ENCODE assay signal across 10 cellular contexts in genomic region chr9:75979362-75979761, GRCh38.
DNase-seq lines count a peak whose midpoint lies in the region; ATAC-seq and TF ChIP-seq lines count a peak whose summit lies in the region.
"Had no signal": no experiment of that assay in that cellular context is flagged by ENCODE, and none has a peak within 500 bp of the region (broad histone marks: within the 10 kb centered on the region; RNA-seq: fewer than 3 reads in every experiment).

No MANE protein-coding gene starts in this region.

- H3K27ac Mint-ChIP-seq in GM23338, result no peak overlapping the region
- H3K27ac Mint-ChIP-seq: stimulated activated naive CD8-positive, alpha-beta T cell treated with anti-CD3 and anti-CD28 coated beads, Interleukin-15, amount 100 ng/mL, for 72 hours had no signal

- POLR2A ChIA-PET in Panc1 (lab: Charles Lee), result no interaction called here

- H3K27me3 ChIP-seq in BE2C (peaks cover 10% of the 10 kb centered on the region), GM23338 (ENCODE audit: insufficient read depth) (no peaks in the 10 kb centered on the region), Panc1 (ENCODE audit: control insufficient read depth, insufficient read depth, low read length) (no peaks in the 10 kb centered on the region), iPS DF 6.9 (ENCODE audit: control insufficient read depth, insufficient read depth, low read length) (no peaks in the 10 kb centered on the region), lower lobe of right lung (ENCODE audit: low read depth) (no peaks in the 10 kb centered on the region)

- in situ Hi-C loops in Panc1 (cut with HindIII; ENCODE audit: low pct_unique_long_range_greater_than_20kb, low sequenced_read_pairs), result no loop called here

- no peaks in the 10 kb centered on the region for H3K36me3 ChIP-seq in BE2C
- H3K36me3 ChIP-seq in GM23338 (ENCODE audit: insufficient read depth), result no peaks in the 10 kb centered on the region
- H3K36me3 ChIP-seq in Panc1 (ENCODE audit: control insufficient read depth, insufficient read depth, low read length), result no peaks in the 10 kb centered on the region
- no peaks in the 10 kb centered on the region for H3K36me3 ChIP-seq in iPS DF 6.9 (ENCODE audit: control insufficient read depth, insufficient read depth, low read length)
- no peaks in the 10 kb centered on the region for H3K36me3 ChIP-seq in lower lobe of right lung

- no peaks in the 10 kb centered on the region for H3K36me3 Mint-ChIP-seq in GM23338 (ENCODE audit: low read depth)

- H3K9me2 ChIP-seq in GM23338 (ENCODE audit: insufficient read depth), result no peaks in the 10 kb centered on the region

- WGBS in iPS DF 6.9 (ENCODE audit: insufficient coverage, insufficient read length), result no CpG with 5 or more reads among the region's 4 CpGs

- H3K9me3 ChIP-seq in BE2C, result no peaks in the 10 kb centered on the region
- H3K9me3 ChIP-seq in Panc1 (ENCODE audit: control insufficient read depth, insufficient read depth, low read depth, low read length), result no peaks in the 10 kb centered on the region
- H3K9me3 ChIP-seq in iPS DF 6.9 (ENCODE audit: control insufficient read depth, insufficient read depth, low read length), result no peaks in the 10 kb centered on the region
- no peaks in the 10 kb centered on the region for H3K9me3 ChIP-seq in lower lobe of right lung

- CTCF ChIA-PET in Panc1 (lab: Charles Lee), result interaction anchor here (0.5 kb wide), 2 partner anchors 192 to 193 kb away, joined by 3 to 8 read pairs; no protein-coding TSS in a partner anchor

- intact Hi-C loops in Panc1 (cut with micrococcal nuclease; ENCODE audit: unreplicated experiment) (no loop called here), lower lobe of right lung (cut with DNase I) (no loop called here)

- H3K27me3 Mint-ChIP-seq in GM23338 (ENCODE audit: insufficient read depth, low read depth, poor library complexity), result no peaks in the 10 kb centered on the region
- H3K27me3 Mint-ChIP-seq: stimulated activated naive CD8-positive, alpha-beta T cell treated with anti-CD3 and anti-CD28 coated beads, Interleukin-15, amount 100 ng/mL, for 72 hours had no signal

- no peak overlapping the region for H3K4me3 Mint-ChIP-seq in GM23338
- H3K4me3 Mint-ChIP-seq: stimulated activated naive CD8-positive, alpha-beta T cell treated with anti-CD3 and anti-CD28 coated beads, Interleukin-15, amount 100 ng/mL, for 72 hours had no signal

- peaks cover 29% of the 10 kb centered on the region for H3K4me1 Mint-ChIP-seq in GM23338

- H3K79me2 ChIP-seq in GM23338 (replicated peaks; ENCODE audit: insufficient read depth), result peaks cover 41% of the 10 kb centered on the region

- H2AFZ ChIP-seq in GM23338, result no peak overlapping the region

- H3K4me2 ChIP-seq in GM23338, result no peak overlapping the region

- H3K4me3 ChIP-seq in BE2C (ENCODE audit: low read depth, low read length) (no peak overlapping the region), GM23338 (no peak overlapping the region), Panc1 (ENCODE audit: low read depth in 2 of 2, low read length in 2 of 2) (no peak overlapping the region), iPS DF 6.9 (ENCODE audit: low read length) (no peak overlapping the region), lower lobe of right lung (no peak overlapping the region)

- no peaks in the 10 kb centered on the region for H4K20me1 ChIP-seq in GM23338 (replicated peaks; ENCODE audit: insufficient read depth)

- no peaks in the 10 kb centered on the region for H3F3A ChIP-seq in GM23338 (replicated peaks; ENCODE audit: low read depth)

- H3K9me3 Mint-ChIP-seq in GM23338, result no peaks in the 10 kb centered on the region
- H3K9me3 Mint-ChIP-seq: stimulated activated naive CD8-positive, alpha-beta T cell treated with anti-CD3 and anti-CD28 coated beads, Interleukin-15, amount 100 ng/mL, for 72 hours had no signal

- TF ChIP-seq CTCF in BE2C (IDR thresholded peaks at IDR 0.05; ENCODE audit: low read depth, low read length), result peak; percentile 41
- peak; percentile 58 to 64 for TF ChIP-seq CTCF in GM23338 (conservative IDR thresholded peaks at IDR 0.05; ENCODE audit: low read depth in 2 of 2)
- TF ChIP-seq CTCF in Panc1 (IDR thresholded peaks at IDR 0.05), result peak; percentile 14
- TF ChIP-seq CTCF in lower lobe of right lung (IDR thresholded peaks at IDR 0.05), result no peak

- DNase-seq in BE2C, result peak; percentile 16
- DNase-seq in GM23338 (ENCODE audit: low spot score), result peak; percentile 77
- no peak for DNase-seq in Panc1 (ENCODE audit: low read depth, low spot score)
- DNase-seq in iPS DF 6.9 (ENCODE audit: low read depth, low spot score), result peak; percentile 25
- DNase-seq in activated CD4-positive, alpha-beta T cell treated with anti-CD3 and anti-CD28 coated beads for 1 hour, result no peak
- no peak for DNase-seq in lower lobe of right lung
- no peak for DNase-seq in RPMI8226
- DNase-seq: NCI-H2029; stimulated activated naive CD8-positive, alpha-beta T cell treated with anti-CD3 and anti-CD28 coated beads, Interleukin-15, amount 100 ng/mL, for 72 hours had no signal

- H3K4me1 ChIP-seq in BE2C (no peaks in the 10 kb centered on the region), GM23338 (ENCODE audit: insufficient read depth) (peaks cover 16% of the 10 kb centered on the region), Panc1 (ENCODE audit: control insufficient read depth, insufficient read depth, low read length) (no peaks in the 10 kb centered on the region), iPS DF 6.9 (ENCODE audit: control insufficient read depth, insufficient read depth, low read length) (peaks cover under 1% of the 10 kb centered on the region; the same call in 1 of the 2 replicates), lower lobe of right lung (no peaks in the 10 kb centered on the region)

- H3K27ac ChIP-seq in GM23338 (ENCODE audit: low read depth) (no peak overlapping the region), Panc1 (ENCODE audit: low read length) (no peak overlapping the region), iPS DF 6.9 (ENCODE audit: low read length) (no peak overlapping the region), lower lobe of right lung (no peak overlapping the region)

- BruUV-seq in Panc1 (replicated peaks; lab: Mats Ljungman, UMichigan), result no TSS peak

- ATAC-seq in GM23338 (peak; percentile 83), Panc1 (no peak), lower lobe of right lung (no peak), HG02763 (IDR thresholded peaks at IDR 0.05; ENCODE audit: unreplicated experiment) (no peak)
- ATAC-seq: stimulated activated naive CD8-positive, alpha-beta T cell treated with anti-CD3 and anti-CD28 coated beads, Interleukin-15, amount 100 ng/mL, for 72 hours had no signal

TF ChIP-seq in GM23338, 12 proteins besides CTCF, POLR2A, EP300 and RAD21 (continues in another document):
- TF ChIP-seq ZNF462 (CRISPR knock-in tag; IDR thresholded peaks at IDR 0.05), result no peak
- TF ChIP-seq ZNF331 (CRISPR knock-in tag; IDR thresholded peaks at IDR 0.05; ENCODE audit: low read depth), result no peak

Comparison
In these comparisons a context has a peak if more than half of its experiments do, and no peak if none do; other contexts are left out.
1. DNase-seq: peak in BE2C (single experiment), GM23338 (single experiment) and iPS DF 6.9 (single experiment); none in Panc1 (single experiment), activated CD4-positive, alpha-beta T cell treated with anti-CD3 and anti-CD28 coated beads for 1 hour (single experiment), lower lobe of right lung (single experiment) and RPMI8226 (single experiment).